28 cellular contexts compared by ENCODE assay signal in the genomic region with DNA sequence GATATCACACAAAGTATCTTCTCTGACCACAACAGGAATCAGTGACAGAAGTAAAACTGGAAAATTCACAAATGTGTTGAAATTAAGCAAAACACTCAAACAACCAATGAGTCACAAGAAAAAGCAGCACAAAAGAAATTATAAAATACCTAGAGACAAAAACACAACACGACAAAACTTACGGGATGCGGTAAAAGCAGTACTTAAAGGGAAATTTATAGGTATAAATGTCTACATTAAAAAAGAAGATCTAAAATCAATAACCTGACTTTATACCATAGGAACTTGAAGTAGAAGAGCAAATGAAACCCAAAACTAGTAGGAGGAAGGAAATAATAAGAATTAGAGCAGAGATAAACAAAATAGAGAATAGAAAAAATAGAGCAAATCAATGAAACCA.
"Had no signal": no experiment of that assay in that cellular context is flagged by ENCODE, and none has a peak within 500 bp of the region (broad histone marks: within the 10 kb centered on the region; RNA-seq: fewer than 3 reads in every experiment).

No MANE protein-coding gene starts in this region.

- H3K36me3 Mint-ChIP-seq: brain; stimulated activated naive B cell treated with anti-CD40 and anti-IgM and Interleukin-4, amounts not matched to agents 10 μg/mL and 1 μg/mL and 100 μg/mL, for 72 hours; type B pancreatic cell had no signal

- H3K4me2 ChIP-seq: hepatocyte had no signal

- ATAC-seq: esophagus mucosa; left lung; naive thymus-derived CD4-positive, alpha-beta T cell; sciatic nerve; stimulated activated naive B cell treated with anti-CD40 and anti-IgM and Interleukin-4, amounts not matched to agents 10 μg/mL and 1 μg/mL and 100 μg/mL, for 72 hours had no signal

- H3K4me3 Mint-ChIP-seq: activated naive CD4-positive, alpha-beta T cell treated with anti-CD3 and anti-CD28 coated beads, Interleukin-2, amount 10 ng/mL, durations not matched to agents 7 days and 5 days; brain; stimulated activated naive B cell treated with anti-CD40 and anti-IgM and Interleukin-4, amounts not matched to agents 10 μg/mL and 1 μg/mL and 100 μg/mL, for 72 hours; type B pancreatic cell had no signal

- H3K27me3 ChIP-seq: hepatocyte, left lung had no signal

- FAIRE-seq: endothelial cell of umbilical vein, TTC549 had no signal

- DNase-seq: activated CD4-positive, alpha-beta T cell treated with anti-CD3 and anti-CD28 coated beads for 4 hours; activated CD8-positive, alpha-beta memory T cell treated with anti-CD3 and anti-CD28 coated beads, Interleukin-2, amount 50 U/mL, for 48 hours; activated effector memory CD4-positive, alpha-beta T cell treated with Interleukin-2 at 50 U/mL for 16 hours; activated naive CD4-positive, alpha-beta T cell treated with anti-CD3 and anti-CD28 coated beads, Interleukin-2, amount 10 ng/mL, durations not matched to agents 7 days and 5 days; activated T-cell treated with anti-CD3 and anti-CD28 coated beads, Interleukin-2, amount 50 U/mL, for 48 hours; aorta; caudate nucleus; effector memory CD4-positive, alpha-beta T cell; foreskin melanocyte; glutamatergic neuron; kidney glomerular epithelial cell; left lung; naive thymus-derived CD4-positive, alpha-beta T cell; small intestine; stimulated activated CD4-positive, alpha-beta T cell treated with anti-CD3 and anti-CD28 coated beads, Interleukin-2, amount 100 ng/mL, for 24 hours; stimulated activated naive B cell treated with anti-CD40 and anti-IgM and Interleukin-4, amounts not matched to agents 10 μg/mL and 1 μg/mL and 100 μg/mL, for 72 hours; SW 1271; WERI-Rb-1 had no signal

- H3K9me3 Mint-ChIP-seq: activated naive CD4-positive, alpha-beta T cell treated with anti-CD3 and anti-CD28 coated beads, Interleukin-2, amount 10 ng/mL, durations not matched to agents 7 days and 5 days; type B pancreatic cell had no signal

- H3K27ac Mint-ChIP-seq: activated naive CD4-positive, alpha-beta T cell treated with anti-CD3 and anti-CD28 coated beads, Interleukin-2, amount 10 ng/mL, durations not matched to agents 7 days and 5 days; brain; naive thymus-derived CD4-positive, alpha-beta T cell; stimulated activated naive B cell treated with anti-CD40 and anti-IgM and Interleukin-4, amounts not matched to agents 10 μg/mL and 1 μg/mL and 100 μg/mL, for 72 hours; type B pancreatic cell had no signal

- H2AFZ ChIP-seq: hepatocyte had no signal

- H3K4me3 ChIP-seq: hepatocyte, left lung, lung, SK-N-MC, thoracic aorta had no signal

- H3K9me3 ChIP-seq: left lung, thoracic aorta had no signal

- H3K27ac ChIP-seq: hepatocyte, left lung, SK-N-MC, thoracic aorta, WERI-Rb-1 had no signal

- H3K36me3 ChIP-seq: left lung, thoracic aorta, WERI-Rb-1 had no signal
